8 cellular contexts compared by ENCODE assay signal in the genomic region with DNA sequence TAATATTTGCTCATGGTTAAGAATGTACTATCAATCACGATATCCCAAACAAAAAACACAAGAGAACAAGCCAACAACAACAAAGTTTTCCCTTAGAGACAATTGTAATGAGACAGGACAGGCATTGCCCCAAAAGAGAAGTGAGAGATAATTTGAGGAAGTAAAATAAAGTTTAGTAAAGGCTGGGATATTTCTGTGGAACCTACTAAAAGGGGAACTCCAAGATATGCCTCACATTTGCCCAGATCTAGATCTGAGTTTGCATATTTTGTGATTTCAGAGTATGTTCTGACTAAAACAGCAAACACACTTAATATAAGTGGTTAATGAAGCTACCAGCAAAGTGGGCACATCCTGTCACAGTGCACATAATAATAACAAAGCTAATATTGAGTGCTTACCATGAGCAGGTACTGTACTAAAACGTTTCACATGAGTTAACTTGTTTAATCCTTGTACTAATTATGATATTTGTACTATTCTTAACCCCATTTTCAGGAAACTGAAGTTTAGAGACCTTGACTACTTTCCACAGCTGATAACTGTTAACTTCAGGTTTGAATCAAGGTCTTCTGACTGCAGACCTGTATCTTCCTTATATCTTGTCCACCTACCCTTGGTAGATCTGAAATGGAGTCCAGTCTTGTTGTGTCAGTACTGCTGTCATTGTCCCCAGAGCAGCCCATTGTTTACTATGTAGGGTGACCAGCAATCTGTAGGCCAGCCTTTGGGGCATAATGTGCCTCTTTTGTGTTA. TPM values are rescaled to one million over a fixed set of nuclear protein-coding genes. Genes with fewer than 3 reads are reported as not detected.
A peak's percentile ranks its signal among the peaks of the same experiment; 100 is the strongest.
DNase-seq lines count a peak whose midpoint lies in the region; ATAC-seq lines count a peak whose summit lies in the region.

No MANE protein-coding gene starts in this region.

- no peak overlapping the region for H3K27ac ChIP-seq in GM23248

- no peaks in the 10 kb centered on the region for H3K36me3 ChIP-seq in GM23248 (ENCODE audit: low read depth)

- no peaks in the 10 kb centered on the region for H3K9me3 ChIP-seq in GM23248 (ENCODE audit: low read depth)

- no peak overlapping the region for H2AFZ ChIP-seq in GM23248

- no peaks in the 10 kb centered on the region for H3K79me2 ChIP-seq in GM23248 (ENCODE audit: insufficient read depth)

- in situ Hi-C loops in GM23248 (cut with MboI) = no loop called here

- H3K4me3 ChIP-seq in GM23248 = no peak overlapping the region

- H3K4me2 ChIP-seq in GM23248 (ENCODE audit: unreplicated experiment) = no peak overlapping the region

- ATAC-seq in GM19023 (IDR thresholded peaks at IDR 0.05; ENCODE audit: unreplicated experiment) (peak; percentile 85), HG02970 (IDR thresholded peaks at IDR 0.05; ENCODE audit: low FRiP score, unreplicated experiment) (peak; percentile 90)

- no peaks in the 10 kb centered on the region for H3K9me2 ChIP-seq in GM23248 (ENCODE audit: insufficient read depth)

- no peaks in the 10 kb centered on the region for H4K20me1 ChIP-seq in GM23248 (ENCODE audit: insufficient read depth)

- 56 to 61% methylated on average over 2 of the region's 2 CpGs for WGBS in GM23248 (ENCODE audit: low coverage in 1 of 2, low lambda C conversion rate in 2 of 2, missing lambda C conversion rate in 2 of 2), 2 experiments

- no peak overlapping the region for H3K9ac ChIP-seq in GM23248

- H3K4me1 ChIP-seq in GM23248 (ENCODE audit: insufficient read depth) = peaks cover 25% of the 10 kb centered on the region

- H3F3A ChIP-seq in GM23248 (ENCODE audit: insufficient read depth) = peaks cover 22% of the 10 kb centered on the region

- peak; percentile 47 for DNase-seq in RPMI8226
- DNase-seq in pons (ENCODE audit: low spot score) = peak; percentile 62
- DNase-seq in NCI-H510A treated with DMSO at 0.1 percent for 48 hours (lab: John Stamatoyannopoulos, UW) = no peak
- DNase-seq in COR-L47 (lab: John Stamatoyannopoulos, UW) = no peak
- no peak for DNase-seq in NK-92 (lab: John Stamatoyannopoulos, UW; ENCODE audit: unreplicated experiment)
- DNase-seq in GM23248 = no peak

- H3K27me3 ChIP-seq in GM23248 (replicated peaks; ENCODE audit: insufficient read depth) = no peaks in the 10 kb centered on the region

RNA-seq across cellular contexts. Expression of a gene that starts 26.0 kb away (rescaled TPM):
- 37.9 and 53.0 TPM in 2 replicates for total RNA-seq in GM23248 (2014; rRNA removed; shearing (Covaris generic))
- 9.3 and 11.0 TPM in 2 replicates for polyA plus RNA-seq in GM23248 (2016; fragmentation: Nextera tagmentation; extraction: Ambion mirVana)

Comparison
In these comparisons a context has a peak if more than half of its experiments do, and no peak if none do; other contexts are left out.
1. DNase-seq: peak in RPMI8226 (single experiment) and pons (single experiment); none in NCI-H510A treated with DMSO at 0.1 percent for 48 hours (single experiment), COR-L47 (single experiment), NK-92 (single experiment) and GM23248 (single experiment).